In the genomic region with DNA sequence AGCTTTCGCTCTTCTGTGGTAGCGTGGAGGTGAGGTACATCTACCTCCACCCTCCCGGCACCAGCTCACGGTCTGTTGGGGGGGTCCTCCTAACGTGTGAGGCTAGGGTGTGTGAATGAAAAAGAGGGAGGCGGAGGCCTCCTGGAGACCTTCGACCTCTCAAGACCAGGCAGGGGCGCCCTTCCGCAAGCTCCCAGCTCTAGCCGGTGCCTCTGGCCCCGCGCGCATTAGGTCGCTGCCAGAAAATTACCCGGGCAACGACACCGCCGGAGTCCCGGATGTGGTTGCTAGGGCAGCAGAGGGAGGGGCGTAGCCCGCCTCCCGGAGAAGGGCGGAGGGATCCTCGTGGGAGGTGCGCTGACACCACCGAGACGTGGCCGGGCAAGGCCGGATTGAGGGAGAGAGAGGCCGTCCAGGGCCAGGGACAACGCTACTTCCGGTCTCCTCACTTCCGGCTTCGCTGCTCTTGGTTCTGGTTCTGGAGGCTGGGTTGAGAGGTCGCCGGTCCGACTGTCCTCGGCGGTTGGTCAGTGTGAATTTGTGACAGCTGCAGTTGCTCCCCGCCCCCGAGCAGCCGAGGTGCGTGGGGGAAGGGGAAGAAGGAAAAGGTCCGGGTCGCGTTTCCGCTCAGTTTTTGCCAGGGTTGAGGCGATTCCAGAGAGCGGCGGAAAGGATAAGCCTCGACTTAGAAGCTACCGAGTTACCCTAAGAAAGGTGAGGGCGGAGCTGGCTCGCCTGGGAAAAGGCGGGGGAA, we compare ENCODE assay signal across 1 cellular context.
TF ChIP-seq lines count a peak whose summit lies in the region.

A gene with protein sequence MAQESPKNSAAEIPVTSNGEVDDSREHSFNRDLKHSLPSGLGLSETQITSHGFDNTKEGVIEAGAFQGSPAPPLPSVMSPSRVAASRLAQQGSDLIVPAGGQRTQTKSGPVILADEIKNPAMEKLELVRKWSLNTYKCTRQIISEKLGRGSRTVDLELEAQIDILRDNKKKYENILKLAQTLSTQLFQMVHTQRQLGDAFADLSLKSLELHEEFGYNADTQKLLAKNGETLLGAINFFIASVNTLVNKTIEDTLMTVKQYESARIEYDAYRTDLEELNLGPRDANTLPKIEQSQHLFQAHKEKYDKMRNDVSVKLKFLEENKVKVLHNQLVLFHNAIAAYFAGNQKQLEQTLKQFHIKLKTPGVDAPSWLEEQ (plus strand): TSS at position 442 of the 754 bp plus-strand sequence. CDS start 49,680 bp downstream, outside the sequence.
A gene (minus strand): TSS at position 218 of the 754 bp plus-strand sequence. CDS start 8,726 bp downstream, outside the sequence.

TF ChIP-seq in GM12878, 131 proteins besides CTCF, POLR2A, EP300 and RAD21 (continued from another document and continues in another):
- TF ChIP-seq KDM1A (IDR thresholded peaks at IDR 0.05; ENCODE audit: borderline replicate concordance) (no peak), ZNF24 (IDR thresholded peaks at IDR 0.05) (0 out of 2 replicates have a peak, but pooled peaks have one; percentile 8), MTA3 (IDR thresholded peaks at IDR 0.05; ENCODE audit: borderline replicate concordance, low read length) (no peak), YY1 (IDR thresholded peaks at IDR 0.05; ENCODE audit: low read depth, low read length) (no peak; the same call in 1 of the 2 replicates), TCF3 (IDR thresholded peaks at IDR 0.05; ENCODE audit: borderline replicate concordance, insufficient read depth, low read depth, low read length) (peak; percentile 72; the same call in 1 of the 2 replicates), CBFB (IDR thresholded peaks at IDR 0.05; ENCODE audit: low read depth) (peak; percentile 80; the same call in 1 of the 2 replicates), DPF2 (IDR thresholded peaks at IDR 0.05) (peak; percentile 44; the same call in 1 of the 2 replicates), HCFC1 (IDR thresholded peaks at IDR 0.05; ENCODE audit: low read length) (peak; percentile 67), SMAD1 (IDR thresholded peaks at IDR 0.05; ENCODE audit: low read depth, partially characterized antibody) (no peak), ETV6 (conservative IDR thresholded peaks at IDR 0.05 in 1 of 2, IDR thresholded peaks at IDR 0.05 in 1 of 2; ENCODE audit: borderline replicate concordance in 1 of 2, low read depth in 1 of 2) (peak in 1 of 2 experiments; percentile 82; a peak in 2 of 4 replicates), NFIC (IDR thresholded peaks at IDR 0.05; ENCODE audit: low read depth, low read length) (no peak), ASH2L (IDR thresholded peaks at IDR 0.05; ENCODE audit: borderline replicate concordance, low read depth) (no peak), KAT2A (conservative IDR thresholded peaks at IDR 0.05; ENCODE audit: control insufficient read depth, low read depth, low read length) (no peak), POLR2AphosphoS5 (IDR thresholded peaks at IDR 0.05; ENCODE audit: low read length) (peak; percentile 86), HDAC2 (IDR thresholded peaks at IDR 0.05) (no peak), JUND (IDR thresholded peaks at IDR 0.05; ENCODE audit: low read depth, low read length) (no peak), GABPA (IDR thresholded peaks at IDR 0.05; ENCODE audit: low read depth) (peak; percentile 92), MTA2 (IDR thresholded peaks at IDR 0.05; ENCODE audit: low read depth) (peak; percentile 46; the same call in 1 of the 2 replicates), SMC3 (IDR thresholded peaks at IDR 0.05; ENCODE audit: borderline replicate concordance, low read length) (no peak; the same call in 1 of the 2 replicates), MEF2A (IDR thresholded peaks at IDR 0.05; ENCODE audit: insufficient read depth, low read depth, low read length) (0 out of 2 replicates have a peak, but pooled peaks have one; percentile 11), RAD51 (IDR thresholded peaks at IDR 0.05) (no peak), BMI1 (IDR thresholded peaks at IDR 0.05; ENCODE audit: borderline replicate concordance) (peak; percentile 95), BACH1 (IDR thresholded peaks at IDR 0.05; ENCODE audit: borderline replicate concordance) (0 out of 2 replicates have a peak, but pooled peaks have one; percentile 42)
- TF ChIP-seq, protein P1, sequence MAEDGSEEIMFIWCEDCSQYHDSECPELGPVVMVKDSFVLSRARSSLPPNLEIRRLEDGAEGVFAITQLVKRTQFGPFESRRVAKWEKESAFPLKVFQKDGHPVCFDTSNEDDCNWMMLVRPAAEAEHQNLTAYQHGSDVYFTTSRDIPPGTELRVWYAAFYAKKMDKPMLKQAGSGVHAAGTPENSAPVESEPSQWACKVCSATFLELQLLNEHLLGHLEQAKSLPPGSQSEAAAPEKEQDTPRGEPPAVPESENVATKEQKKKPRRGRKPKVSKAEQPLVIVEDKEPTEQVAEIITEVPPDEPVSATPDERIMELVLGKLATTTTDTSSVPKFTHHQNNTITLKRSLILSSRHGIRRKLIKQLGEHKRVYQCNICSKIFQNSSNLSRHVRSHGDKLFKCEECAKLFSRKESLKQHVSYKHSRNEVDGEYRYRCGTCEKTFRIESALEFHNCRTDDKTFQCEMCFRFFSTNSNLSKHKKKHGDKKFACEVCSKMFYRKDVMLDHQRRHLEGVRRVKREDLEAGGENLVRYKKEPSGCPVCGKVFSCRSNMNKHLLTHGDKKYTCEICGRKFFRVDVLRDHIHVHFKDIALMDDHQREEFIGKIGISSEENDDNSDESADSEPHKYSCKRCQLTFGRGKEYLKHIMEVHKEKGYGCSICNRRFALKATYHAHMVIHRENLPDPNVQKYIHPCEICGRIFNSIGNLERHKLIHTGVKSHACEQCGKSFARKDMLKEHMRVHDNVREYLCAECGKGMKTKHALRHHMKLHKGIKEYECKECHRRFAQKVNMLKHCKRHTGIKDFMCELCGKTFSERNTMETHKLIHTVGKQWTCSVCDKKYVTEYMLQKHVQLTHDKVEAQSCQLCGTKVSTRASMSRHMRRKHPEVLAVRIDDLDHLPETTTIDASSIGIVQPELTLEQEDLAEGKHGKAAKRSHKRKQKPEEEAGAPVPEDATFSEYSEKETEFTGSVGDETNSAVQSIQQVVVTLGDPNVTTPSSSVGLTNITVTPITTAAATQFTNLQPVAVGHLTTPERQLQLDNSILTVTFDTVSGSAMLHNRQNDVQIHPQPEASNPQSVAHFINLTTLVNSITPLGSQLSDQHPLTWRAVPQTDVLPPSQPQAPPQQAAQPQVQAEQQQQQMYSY (CRISPR knock-in tag; IDR thresholded peaks at IDR 0.05), result no peak
- TF ChIP-seq, protein P2, sequence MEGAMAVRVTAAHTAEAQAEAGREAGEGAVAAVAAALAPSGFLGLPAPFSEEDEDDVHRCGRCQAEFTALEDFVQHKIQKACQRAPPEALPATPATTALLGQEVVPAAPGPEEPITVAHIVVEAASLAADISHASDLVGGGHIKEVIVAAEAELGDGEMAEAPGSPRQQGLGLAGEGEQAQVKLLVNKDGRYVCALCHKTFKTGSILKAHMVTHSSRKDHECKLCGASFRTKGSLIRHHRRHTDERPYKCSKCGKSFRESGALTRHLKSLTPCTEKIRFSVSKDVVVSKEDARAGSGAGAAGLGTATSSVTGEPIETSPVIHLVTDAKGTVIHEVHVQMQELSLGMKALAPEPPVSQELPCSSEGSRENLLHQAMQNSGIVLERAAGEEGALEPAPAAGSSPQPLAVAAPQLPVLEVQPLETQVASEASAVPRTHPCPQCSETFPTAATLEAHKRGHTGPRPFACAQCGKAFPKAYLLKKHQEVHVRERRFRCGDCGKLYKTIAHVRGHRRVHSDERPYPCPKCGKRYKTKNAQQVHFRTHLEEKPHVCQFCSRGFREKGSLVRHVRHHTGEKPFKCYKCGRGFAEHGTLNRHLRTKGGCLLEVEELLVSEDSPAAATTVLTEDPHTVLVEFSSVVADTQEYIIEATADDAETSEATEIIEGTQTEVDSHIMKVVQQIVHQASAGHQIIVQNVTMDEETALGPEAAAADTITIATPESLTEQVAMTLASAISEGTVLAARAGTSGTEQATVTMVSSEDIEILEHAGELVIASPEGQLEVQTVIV (IDR thresholded peaks at IDR 0.05; ENCODE audit: borderline replicate concordance, partially characterized antibody), result peak; percentile 76
- TF ChIP-seq, protein P3, sequence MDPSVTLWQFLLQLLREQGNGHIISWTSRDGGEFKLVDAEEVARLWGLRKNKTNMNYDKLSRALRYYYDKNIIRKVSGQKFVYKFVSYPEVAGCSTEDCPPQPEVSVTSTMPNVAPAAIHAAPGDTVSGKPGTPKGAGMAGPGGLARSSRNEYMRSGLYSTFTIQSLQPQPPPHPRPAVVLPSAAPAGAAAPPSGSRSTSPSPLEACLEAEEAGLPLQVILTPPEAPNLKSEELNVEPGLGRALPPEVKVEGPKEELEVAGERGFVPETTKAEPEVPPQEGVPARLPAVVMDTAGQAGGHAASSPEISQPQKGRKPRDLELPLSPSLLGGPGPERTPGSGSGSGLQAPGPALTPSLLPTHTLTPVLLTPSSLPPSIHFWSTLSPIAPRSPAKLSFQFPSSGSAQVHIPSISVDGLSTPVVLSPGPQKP (IDR thresholded peaks at IDR 0.05; ENCODE audit: low read depth, low read length), result peak; percentile 78; the same call in 1 of the 2 replicates
- TF ChIP-seq, protein P4, sequence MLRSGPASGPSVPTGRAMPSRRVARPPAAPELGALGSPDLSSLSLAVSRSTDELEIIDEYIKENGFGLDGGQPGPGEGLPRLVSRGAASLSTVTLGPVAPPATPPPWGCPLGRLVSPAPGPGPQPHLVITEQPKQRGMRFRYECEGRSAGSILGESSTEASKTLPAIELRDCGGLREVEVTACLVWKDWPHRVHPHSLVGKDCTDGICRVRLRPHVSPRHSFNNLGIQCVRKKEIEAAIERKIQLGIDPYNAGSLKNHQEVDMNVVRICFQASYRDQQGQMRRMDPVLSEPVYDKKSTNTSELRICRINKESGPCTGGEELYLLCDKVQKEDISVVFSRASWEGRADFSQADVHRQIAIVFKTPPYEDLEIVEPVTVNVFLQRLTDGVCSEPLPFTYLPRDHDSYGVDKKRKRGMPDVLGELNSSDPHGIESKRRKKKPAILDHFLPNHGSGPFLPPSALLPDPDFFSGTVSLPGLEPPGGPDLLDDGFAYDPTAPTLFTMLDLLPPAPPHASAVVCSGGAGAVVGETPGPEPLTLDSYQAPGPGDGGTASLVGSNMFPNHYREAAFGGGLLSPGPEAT (IDR thresholded peaks at IDR 0.05; ENCODE audit: low read depth), result peak; percentile 60; the same call in 1 of the 2 replicates
- TF ChIP-seq, protein P5, sequence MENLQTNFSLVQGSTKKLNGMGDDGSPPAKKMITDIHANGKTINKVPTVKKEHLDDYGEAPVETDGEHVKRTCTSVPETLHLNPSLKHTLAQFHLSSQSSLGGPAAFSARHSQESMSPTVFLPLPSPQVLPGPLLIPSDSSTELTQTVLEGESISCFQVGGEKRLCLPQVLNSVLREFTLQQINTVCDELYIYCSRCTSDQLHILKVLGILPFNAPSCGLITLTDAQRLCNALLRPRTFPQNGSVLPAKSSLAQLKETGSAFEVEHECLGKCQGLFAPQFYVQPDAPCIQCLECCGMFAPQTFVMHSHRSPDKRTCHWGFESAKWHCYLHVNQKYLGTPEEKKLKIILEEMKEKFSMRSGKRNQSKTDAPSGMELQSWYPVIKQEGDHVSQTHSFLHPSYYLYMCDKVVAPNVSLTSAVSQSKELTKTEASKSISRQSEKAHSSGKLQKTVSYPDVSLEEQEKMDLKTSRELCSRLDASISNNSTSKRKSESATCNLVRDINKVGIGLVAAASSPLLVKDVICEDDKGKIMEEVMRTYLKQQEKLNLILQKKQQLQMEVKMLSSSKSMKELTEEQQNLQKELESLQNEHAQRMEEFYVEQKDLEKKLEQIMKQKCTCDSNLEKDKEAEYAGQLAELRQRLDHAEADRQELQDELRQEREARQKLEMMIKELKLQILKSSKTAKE (IDR thresholded peaks at IDR 0.05; ENCODE audit: low read depth, poor library complexity, severe bottlenecking), result peak; percentile 48
- TF ChIP-seq, protein P6, sequence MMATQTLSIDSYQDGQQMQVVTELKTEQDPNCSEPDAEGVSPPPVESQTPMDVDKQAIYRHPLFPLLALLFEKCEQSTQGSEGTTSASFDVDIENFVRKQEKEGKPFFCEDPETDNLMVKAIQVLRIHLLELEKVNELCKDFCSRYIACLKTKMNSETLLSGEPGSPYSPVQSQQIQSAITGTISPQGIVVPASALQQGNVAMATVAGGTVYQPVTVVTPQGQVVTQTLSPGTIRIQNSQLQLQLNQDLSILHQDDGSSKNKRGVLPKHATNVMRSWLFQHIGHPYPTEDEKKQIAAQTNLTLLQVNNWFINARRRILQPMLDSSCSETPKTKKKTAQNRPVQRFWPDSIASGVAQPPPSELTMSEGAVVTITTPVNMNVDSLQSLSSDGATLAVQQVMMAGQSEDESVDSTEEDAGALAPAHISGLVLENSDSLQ (IDR thresholded peaks at IDR 0.05), result peak; percentile 79
- TF ChIP-seq, protein P7, sequence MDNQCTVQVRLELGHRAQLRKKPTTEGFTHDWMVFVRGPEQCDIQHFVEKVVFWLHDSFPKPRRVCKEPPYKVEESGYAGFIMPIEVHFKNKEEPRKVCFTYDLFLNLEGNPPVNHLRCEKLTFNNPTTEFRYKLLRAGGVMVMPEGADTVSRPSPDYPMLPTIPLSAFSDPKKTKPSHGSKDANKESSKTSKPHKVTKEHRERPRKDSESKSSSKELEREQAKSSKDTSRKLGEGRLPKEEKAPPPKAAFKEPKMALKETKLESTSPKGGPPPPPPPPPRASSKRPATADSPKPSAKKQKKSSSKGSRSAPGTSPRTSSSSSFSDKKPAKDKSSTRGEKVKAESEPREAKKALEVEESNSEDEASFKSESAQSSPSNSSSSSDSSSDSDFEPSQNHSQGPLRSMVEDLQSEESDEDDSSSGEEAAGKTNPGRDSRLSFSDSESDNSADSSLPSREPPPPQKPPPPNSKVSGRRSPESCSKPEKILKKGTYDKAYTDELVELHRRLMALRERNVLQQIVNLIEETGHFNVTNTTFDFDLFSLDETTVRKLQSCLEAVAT (IDR thresholded peaks at IDR 0.05), result peak; percentile 53; the same call in 1 of the 2 replicates
